ENCODE assay signal across 13 cellular contexts in the genomic region with DNA sequence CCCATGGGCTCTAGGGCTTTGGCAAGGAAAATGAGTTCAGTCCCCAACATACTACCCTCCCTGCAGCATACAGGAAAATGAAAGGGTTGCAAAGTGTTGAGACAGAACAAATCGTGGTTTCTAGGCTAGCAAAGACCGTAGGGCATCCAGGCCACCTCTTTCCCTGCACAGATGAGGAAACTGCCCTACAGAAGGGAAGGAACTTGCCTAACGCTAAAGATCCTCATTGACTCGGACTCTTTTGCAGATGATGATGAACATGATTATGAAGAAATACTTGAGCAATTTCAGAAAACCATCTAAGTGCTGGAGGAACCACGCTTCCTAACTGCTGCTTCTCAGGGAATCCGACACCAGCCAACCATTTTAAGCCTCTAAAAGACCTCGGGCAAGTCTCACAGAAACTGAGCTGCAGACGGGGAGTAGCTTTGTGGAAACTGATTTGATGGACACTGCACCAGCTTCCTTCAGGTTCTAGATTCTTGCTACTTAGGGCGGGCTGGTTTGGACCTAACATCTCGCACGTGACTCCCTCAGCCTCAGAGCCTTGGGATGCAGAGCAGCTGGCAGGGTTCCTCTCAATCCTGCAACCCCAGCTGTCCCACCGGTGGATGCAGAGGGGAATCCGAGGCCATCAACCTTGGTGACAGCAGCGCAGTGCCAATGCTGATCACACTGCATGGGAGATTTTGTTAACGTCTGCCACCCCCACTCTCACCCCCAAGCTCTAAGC. TPM values are rescaled to one million over a fixed set of nuclear protein-coding genes. Genes with fewer than 3 reads are reported as not detected.
DNase-seq lines count a peak whose midpoint lies in the region; ATAC-seq and TF ChIP-seq lines count a peak whose summit lies in the region.
"Had no signal": no experiment of that assay in that cellular context is flagged by ENCODE, and none has a peak within 500 bp of the region (broad histone marks: within the 10 kb centered on the region; RNA-seq: fewer than 3 reads in every experiment).

No MANE protein-coding gene starts in this region.

- no peak for TF ChIP-seq CTCF in CD4-positive, alpha-beta T cell (IDR thresholded peaks at IDR 0.05)
- TF ChIP-seq CTCF in NB4 (IDR thresholded peaks at IDR 0.05; ENCODE audit: low read depth, low read length) (no peak), colonic mucosa (IDR thresholded peaks at IDR 0.05) (no peak)

- no peaks in the 10 kb centered on the region for H3K36me3 ChIP-seq in colonic mucosa

- H3K4me3 ChIP-seq in NB4 (ENCODE audit: low read depth, low read length) (peak overlapping the region; percentile 68), colonic mucosa (no peak overlapping the region)
- H3K4me3 ChIP-seq: vagina had no signal

- CTCF ChIA-PET in CD4-positive, alpha-beta T cell (lab: Charles Lee), result interaction anchor here (1.9 kb wide), 1 partner anchor 55 kb away, joined by 6 read pairs; no protein-coding TSS in a partner anchor

- no peaks in the 10 kb centered on the region for H3K9me3 Mint-ChIP-seq in CD4-positive, alpha-beta T cell
- no peaks in the 10 kb centered on the region for H3K9me3 Mint-ChIP-seq in naive thymus-derived CD8-positive, alpha-beta T cell

- peaks cover 31% of the 10 kb centered on the region for H3K4me1 Mint-ChIP-seq in CD4-positive, alpha-beta T cell (ENCODE audit: low read depth)
- H3K4me1 Mint-ChIP-seq in naive thymus-derived CD8-positive, alpha-beta T cell, result peaks cover 26 to 85% (median 45%) of the 10 kb centered on the region in 4 donors

- no peaks in the 10 kb centered on the region for H3K4me1 ChIP-seq in colonic mucosa
- H3K4me1 ChIP-seq: vagina had no signal

- H3K9ac ChIP-seq in colonic mucosa (ENCODE audit: low read depth in 2 of 2, low read length in 2 of 2), result no peak overlapping the region

- H3K27me3 ChIP-seq in CD4-positive, alpha-beta T cell (ENCODE audit: control insufficient read depth, insufficient read depth, low read length), result no peaks in the 10 kb centered on the region
- no peaks in the 10 kb centered on the region for H3K27me3 ChIP-seq in colonic mucosa
- H3K27me3 ChIP-seq: vagina had no signal

- no peaks in the 10 kb centered on the region for H3K27me3 Mint-ChIP-seq in CD4-positive, alpha-beta T cell
- no peaks in the 10 kb centered on the region for H3K27me3 Mint-ChIP-seq in naive thymus-derived CD8-positive, alpha-beta T cell

- DNase-seq in CD4-positive, alpha-beta T cell, result no peak
- DNase-seq in NB4 (ENCODE audit: low read depth), result peak; percentile 95
- DNase-seq in colonic mucosa, result no peak
- no peak for DNase-seq in naive thymus-derived CD8-positive, alpha-beta T cell
- DNase-seq in NCI-H2227 treated with DMSO at 0.1 percent for 48 hours (lab: John Stamatoyannopoulos, UW), result no peak
- no peak for DNase-seq in NCI-H1417 treated with DMSO at 0.1 percent for 48 hours (lab: John Stamatoyannopoulos, UW)
- no peak for DNase-seq in activated CD4-positive, alpha-beta T cell treated with anti-CD3 and anti-CD28 coated beads, Interleukin-2, amount 50 U/mL, for 1 hour
- DNase-seq: NCI-H2081 treated with DMSO at 0.1 percent for 48 hours, SHP77 treated with DMSO at 0.1 percent for 48 hours had no signal

- no peak overlapping the region for H3K4me3 Mint-ChIP-seq in CD4-positive, alpha-beta T cell
- H3K4me3 Mint-ChIP-seq in naive thymus-derived CD8-positive, alpha-beta T cell, result peak overlapping the region in 7 of 10 donors; percentile 7 to 83 (median 20)

- peak overlapping the region; percentile 60 for H3K27ac ChIP-seq in CD4-positive, alpha-beta T cell (ENCODE audit: low read depth, low read length)
- H3K27ac ChIP-seq in colonic mucosa, result peak overlapping the region; percentile 64
- H3K27ac ChIP-seq: vagina had no signal

- H3K9me3 ChIP-seq in CD4-positive, alpha-beta T cell (ENCODE audit: control insufficient read depth, low read length), result no peaks in the 10 kb centered on the region
- no peaks in the 10 kb centered on the region for H3K9me3 ChIP-seq in colonic mucosa
- H3K9me3 ChIP-seq: vagina had no signal

- H3K27ac Mint-ChIP-seq in CD4-positive, alpha-beta T cell, result peak overlapping the region; percentile 86
- H3K27ac Mint-ChIP-seq in naive thymus-derived CD8-positive, alpha-beta T cell, result peak overlapping the region in 9 of 10 donors; percentile 13 to 94 (median 81)

- no peak for TF ChIP-seq POLR2A in NB4 (IDR thresholded peaks at IDR 0.05; ENCODE audit: extremely low read depth, insufficient read length)

- intact Hi-C loops in CD4-positive, alpha-beta T cell (cut with DNase I, micrococcal nuclease), result no loop called here
- intact Hi-C loops in colonic mucosa (cut with DNase I), result no loop called here

- no peak for ATAC-seq in CD4-positive, alpha-beta T cell (ENCODE audit: poor library complexity)
- ATAC-seq in naive thymus-derived CD8-positive, alpha-beta T cell, result no peak
- no peak for ATAC-seq in HG03159 (IDR thresholded peaks at IDR 0.05; ENCODE audit: unreplicated experiment)

- peaks cover 82% of the 10 kb centered on the region for H3K36me3 Mint-ChIP-seq in CD4-positive, alpha-beta T cell (ENCODE audit: low read depth)
- H3K36me3 Mint-ChIP-seq in naive thymus-derived CD8-positive, alpha-beta T cell, result peaks cover 0 to 69% (median 20%) of the 10 kb centered on the region in 3 donors

- POLR2A ChIA-PET in CD4-positive, alpha-beta T cell (lab: Charles Lee), result interaction anchor here (1.4 kb wide), 1 partner anchor 11 kb away, joined by 5 read pairs; no protein-coding TSS in a partner anchor
- POLR2A ChIA-PET in naive thymus-derived CD8-positive, alpha-beta T cell (lab: Charles Lee), result interaction anchor here (1.1 to 2.3 kb wide), 3 partner anchors 8 to 17 kb away, joined by 4 to 11 read pairs (median 5); partner anchors contain the start of gene THEMIS2

RNA-seq across cellular contexts. Expression of gene THEMIS2, which starts 13.4 kb away (rescaled TPM):
- total RNA-seq in CD4-positive, alpha-beta T cell, result 10 to 100 TPM; 20.2 to 21.6 TPM
- total RNA-seq in colonic mucosa, result 10 to 100 TPM in 1 of 2 donors, 1 to 10 TPM in 1; 6.8 to 12.6 TPM
- total RNA-seq in naive thymus-derived CD8-positive, alpha-beta T cell, result 10 to 100 TPM; 53.3 to 57.9 TPM
- 10 to 100 TPM; 14.1 to 48.5 (median 23.7) TPM for polyA plus RNA-seq in naive thymus-derived CD8-positive, alpha-beta T cell

RNA-seq across cellular contexts. Expression of gene RPA2, which starts 28.6 kb away (rescaled TPM):
- 1 to 10 TPM; 7.0 to 7.5 TPM for total RNA-seq in CD4-positive, alpha-beta T cell
- 10 to 100 TPM; 14.3 to 30.7 TPM for total RNA-seq in colonic mucosa
- 10 to 100 TPM; 66.6 to 78.6 TPM for total RNA-seq in naive thymus-derived CD8-positive, alpha-beta T cell
- 100 to 1,000 TPM; 213 to 229 (median 215) TPM for polyA plus RNA-seq in naive thymus-derived CD8-positive, alpha-beta T cell

RNA-seq across cellular contexts. Expression of gene SMPDL3B, which starts 49.0 kb away (rescaled TPM):
- total RNA-seq in CD4-positive, alpha-beta T cell, result not detected
- total RNA-seq in colonic mucosa, result 10 to 100 TPM; 27.4 to 38.6 TPM
- not detected for total RNA-seq in naive thymus-derived CD8-positive, alpha-beta T cell
- under 1 TPM in 1 of 3 donors, not detected in 2; 0.16 TPM for polyA plus RNA-seq in naive thymus-derived CD8-positive, alpha-beta T cell
- total RNA-seq: glomerular endothelial cell had no signal
- polyA plus RNA-seq: neural cell had no signal

RNA-seq across cellular contexts. Expression of gene PPP1R8, which starts 55.2 kb away (rescaled TPM):
- total RNA-seq in CD4-positive, alpha-beta T cell, result 10 to 100 TPM; 14.8 to 15.7 TPM
- 10 to 100 TPM; 31.8 to 39.2 TPM for total RNA-seq in colonic mucosa
- total RNA-seq in naive thymus-derived CD8-positive, alpha-beta T cell, result 10 to 100 TPM; 40.2 to 42.5 TPM
- 10 to 100 TPM; 27.8 to 37.8 (median 36.2) TPM for polyA plus RNA-seq in naive thymus-derived CD8-positive, alpha-beta T cell

Comparison
In these comparisons a context has a peak if more than half of its experiments do, and no peak if none do; other contexts are left out.
1. RNA of gene SMPDL3B, which starts 49.0 kb away (total RNA-seq): 27.4 to 38.6 TPM in colonic mucosa; not detected in naive thymus-derived CD8-positive, alpha-beta T cell and not detected in CD4-positive, alpha-beta T cell; every median in the first group is over 10 times any median in the second.